1 cellular context compared by ENCODE assay signal in genomic region chr5:102296229-102296817, GRCh38.
TF ChIP-seq lines count a peak whose summit lies in the region.

Gene SLCO4C1, minus strand, starts transcription at chr5:102296284. Its CDS starts 22 bp downstream, at chr5:102296262.

TF ChIP-seq in K562, 482 proteins besides CTCF, POLR2A, EP300 and RAD21 (continued from another document and continues in another):
- TF ChIP-seq TCFL5 (CRISPR knock-in tag; conservative IDR thresholded peaks at IDR 0.05) (no peak), RREB1 (CRISPR knock-in tag; IDR thresholded peaks at IDR 0.05) (no peak), ZNF512 (tag; IDR thresholded peaks at IDR 0.05) (no peak), ZNF280A (IDR thresholded peaks at IDR 0.05; ENCODE audit: low read depth, partially characterized antibody) (no peak), ARHGAP35 (IDR thresholded peaks at IDR 0.05; ENCODE audit: partially characterized antibody) (no peak), ZBTB7A (IDR thresholded peaks at IDR 0.05; ENCODE audit: borderline replicate concordance, control insufficient read depth, low read depth, low read length) (no peak), ERF (CRISPR knock-in tag; IDR thresholded peaks at IDR 0.05) (no peak), GTF2E2 (tag; IDR thresholded peaks at IDR 0.05) (no peak), ZNF121 (CRISPR knock-in tag; conservative IDR thresholded peaks at IDR 0.05) (no peak), MYBL2 (IDR thresholded peaks at IDR 0.05; ENCODE audit: low read depth) (no peak), MYBL2 (CRISPR knock-in tag; IDR thresholded peaks at IDR 0.05; ENCODE audit: borderline replicate concordance) (no peak), MAFK (IDR thresholded peaks at IDR 0.05; ENCODE audit: low read length) (no peak), MCM5 (IDR thresholded peaks at IDR 0.05; ENCODE audit: low read depth) (no peak), LCOR (CRISPR knock-in tag; IDR thresholded peaks at IDR 0.05) (no peak), TFAP4 (CRISPR knock-in tag; IDR thresholded peaks at IDR 0.05; ENCODE audit: borderline replicate concordance) (peak; percentile 83), SMARCE1 (IDR thresholded peaks at IDR 0.05) (no peak), SPI1 (IDR thresholded peaks at IDR 0.05; ENCODE audit: borderline replicate concordance, low read depth, low read length) (no peak), ZNF224 (CRISPR knock-in tag; IDR thresholded peaks at IDR 0.05) (no peak), MTF1 (CRISPR knock-in tag; IDR thresholded peaks at IDR 0.05; ENCODE audit: borderline replicate concordance) (no peak), ZBTB17 (CRISPR knock-in tag; IDR thresholded peaks at IDR 0.05) (0 out of 2 replicates have a peak, but pooled peaks have one; percentile 42), HNRNPLL (IDR thresholded peaks at IDR 0.05; ENCODE audit: low read depth, low read length, poor library complexity, severe bottlenecking) (peak; percentile 38), ZNF407 (IDR thresholded peaks at IDR 0.05; ENCODE audit: low read depth) (no peak), MXD1 (CRISPR knock-in tag; IDR thresholded peaks at IDR 0.05; ENCODE audit: borderline replicate concordance, poor library complexity, severe bottlenecking) (no peak), ZNF76 (CRISPR knock-in tag; IDR thresholded peaks at IDR 0.05; ENCODE audit: borderline replicate concordance) (no peak), ZNF551 (CRISPR knock-in tag; IDR thresholded peaks at IDR 0.05) (no peak)
- TF ChIP-seq, protein P1, sequence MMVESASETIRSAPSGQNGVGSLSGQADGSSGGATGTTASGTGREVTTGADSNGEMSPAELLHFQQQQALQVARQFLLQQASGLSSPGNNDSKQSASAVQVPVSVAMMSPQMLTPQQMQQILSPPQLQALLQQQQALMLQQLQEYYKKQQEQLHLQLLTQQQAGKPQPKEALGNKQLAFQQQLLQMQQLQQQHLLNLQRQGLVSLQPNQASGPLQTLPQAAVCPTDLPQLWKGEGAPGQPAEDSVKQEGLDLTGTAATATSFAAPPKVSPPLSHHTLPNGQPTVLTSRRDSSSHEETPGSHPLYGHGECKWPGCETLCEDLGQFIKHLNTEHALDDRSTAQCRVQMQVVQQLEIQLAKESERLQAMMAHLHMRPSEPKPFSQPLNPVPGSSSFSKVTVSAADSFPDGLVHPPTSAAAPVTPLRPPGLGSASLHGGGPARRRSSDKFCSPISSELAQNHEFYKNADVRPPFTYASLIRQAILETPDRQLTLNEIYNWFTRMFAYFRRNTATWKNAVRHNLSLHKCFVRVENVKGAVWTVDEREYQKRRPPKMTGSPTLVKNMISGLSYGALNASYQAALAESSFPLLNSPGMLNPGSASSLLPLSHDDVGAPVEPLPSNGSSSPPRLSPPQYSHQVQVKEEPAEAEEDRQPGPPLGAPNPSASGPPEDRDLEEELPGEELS (CRISPR knock-in tag; IDR thresholded peaks at IDR 0.05; ENCODE audit: borderline replicate concordance): no peak
- TF ChIP-seq, protein P2, sequence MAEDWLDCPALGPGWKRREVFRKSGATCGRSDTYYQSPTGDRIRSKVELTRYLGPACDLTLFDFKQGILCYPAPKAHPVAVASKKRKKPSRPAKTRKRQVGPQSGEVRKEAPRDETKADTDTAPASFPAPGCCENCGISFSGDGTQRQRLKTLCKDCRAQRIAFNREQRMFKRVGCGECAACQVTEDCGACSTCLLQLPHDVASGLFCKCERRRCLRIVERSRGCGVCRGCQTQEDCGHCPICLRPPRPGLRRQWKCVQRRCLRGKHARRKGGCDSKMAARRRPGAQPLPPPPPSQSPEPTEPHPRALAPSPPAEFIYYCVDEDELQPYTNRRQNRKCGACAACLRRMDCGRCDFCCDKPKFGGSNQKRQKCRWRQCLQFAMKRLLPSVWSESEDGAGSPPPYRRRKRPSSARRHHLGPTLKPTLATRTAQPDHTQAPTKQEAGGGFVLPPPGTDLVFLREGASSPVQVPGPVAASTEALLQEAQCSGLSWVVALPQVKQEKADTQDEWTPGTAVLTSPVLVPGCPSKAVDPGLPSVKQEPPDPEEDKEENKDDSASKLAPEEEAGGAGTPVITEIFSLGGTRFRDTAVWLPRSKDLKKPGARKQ (CRISPR knock-in tag; IDR thresholded peaks at IDR 0.05): no peak
- TF ChIP-seq, protein P3, sequence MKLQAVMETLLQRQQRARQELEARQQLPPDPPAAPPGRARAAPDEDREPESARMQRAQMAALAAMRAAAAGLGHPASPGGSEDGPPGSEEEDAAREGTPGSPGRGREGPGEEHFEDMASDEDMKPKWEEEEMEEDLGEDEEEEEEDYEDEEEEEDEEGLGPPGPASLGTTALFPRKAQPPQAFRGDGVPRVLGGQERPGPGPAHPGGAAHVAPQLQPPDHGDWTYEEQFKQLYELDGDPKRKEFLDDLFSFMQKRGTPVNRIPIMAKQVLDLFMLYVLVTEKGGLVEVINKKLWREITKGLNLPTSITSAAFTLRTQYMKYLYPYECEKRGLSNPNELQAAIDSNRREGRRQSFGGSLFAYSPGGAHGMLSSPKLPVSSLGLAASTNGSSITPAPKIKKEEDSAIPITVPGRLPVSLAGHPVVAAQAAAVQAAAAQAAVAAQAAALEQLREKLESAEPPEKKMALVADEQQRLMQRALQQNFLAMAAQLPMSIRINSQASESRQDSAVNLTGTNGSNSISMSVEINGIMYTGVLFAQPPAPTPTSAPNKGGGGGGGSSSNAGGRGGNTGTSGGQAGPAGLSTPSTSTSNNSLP (IDR thresholded peaks at IDR 0.05; ENCODE audit: borderline replicate concordance, low read depth, low read length): no peak
